ENCODE assay signal across 1 cellular context in the genomic region with DNA sequence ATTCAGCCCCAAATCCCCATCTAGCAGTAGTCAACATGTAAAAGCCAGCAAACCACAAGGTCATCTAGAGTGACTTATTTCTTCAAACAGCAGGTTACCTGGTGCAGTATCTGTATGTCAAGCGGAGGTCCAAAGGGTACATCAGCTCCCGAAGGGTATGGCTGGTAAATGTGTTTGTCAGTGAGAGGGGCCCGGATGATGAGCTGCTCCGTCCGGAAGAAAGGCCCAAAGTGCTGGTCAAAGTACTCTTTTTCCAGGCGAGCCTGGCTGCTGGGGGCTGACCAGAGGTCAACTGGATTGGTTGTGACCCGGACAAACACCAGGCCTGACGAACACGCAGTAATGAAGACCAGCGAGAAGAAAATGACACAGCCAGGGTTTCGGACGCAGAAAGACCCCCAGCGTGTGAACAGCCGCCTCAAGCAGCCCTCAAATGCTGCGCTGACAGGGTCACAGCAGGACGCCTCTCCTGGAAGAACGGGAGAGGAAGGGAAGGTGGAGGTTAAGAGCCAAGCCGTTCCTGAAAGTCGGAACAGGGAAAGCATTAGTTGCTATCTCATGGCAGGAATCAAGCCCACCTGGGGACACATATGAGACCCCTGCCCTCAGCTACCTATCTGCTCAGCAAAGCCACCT.
TF ChIP-seq lines count a peak whose summit lies in the region.

No MANE protein-coding gene starts in this region.

TF ChIP-seq in HepG2, 621 proteins besides CTCF, POLR2A, EP300 and RAD21 (continued from another document and continues in another):
- TF ChIP-seq, protein P1, sequence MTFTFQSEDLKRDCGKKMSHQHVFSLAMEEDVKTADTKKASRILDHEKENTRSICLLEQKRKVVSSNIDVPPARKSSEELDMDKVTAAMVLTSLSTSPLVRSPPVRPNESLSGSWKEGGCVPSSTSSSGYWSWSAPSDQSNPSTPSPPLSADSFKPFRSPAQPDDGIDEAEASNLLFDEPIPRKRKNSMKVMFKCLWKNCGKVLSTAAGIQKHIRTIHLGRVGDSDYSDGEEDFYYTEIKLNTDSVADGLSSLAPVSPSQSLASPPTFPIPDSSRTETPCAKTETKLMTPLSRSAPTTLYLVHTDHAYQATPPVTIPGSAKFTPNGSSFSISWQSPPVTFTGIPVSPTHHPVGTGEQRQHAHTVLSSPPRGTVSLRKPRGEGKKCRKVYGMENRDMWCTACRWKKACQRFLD (CRISPR knock-in tag; IDR thresholded peaks at IDR 0.05; ENCODE audit: borderline replicate concordance): no peak
- TF ChIP-seq, protein P2, sequence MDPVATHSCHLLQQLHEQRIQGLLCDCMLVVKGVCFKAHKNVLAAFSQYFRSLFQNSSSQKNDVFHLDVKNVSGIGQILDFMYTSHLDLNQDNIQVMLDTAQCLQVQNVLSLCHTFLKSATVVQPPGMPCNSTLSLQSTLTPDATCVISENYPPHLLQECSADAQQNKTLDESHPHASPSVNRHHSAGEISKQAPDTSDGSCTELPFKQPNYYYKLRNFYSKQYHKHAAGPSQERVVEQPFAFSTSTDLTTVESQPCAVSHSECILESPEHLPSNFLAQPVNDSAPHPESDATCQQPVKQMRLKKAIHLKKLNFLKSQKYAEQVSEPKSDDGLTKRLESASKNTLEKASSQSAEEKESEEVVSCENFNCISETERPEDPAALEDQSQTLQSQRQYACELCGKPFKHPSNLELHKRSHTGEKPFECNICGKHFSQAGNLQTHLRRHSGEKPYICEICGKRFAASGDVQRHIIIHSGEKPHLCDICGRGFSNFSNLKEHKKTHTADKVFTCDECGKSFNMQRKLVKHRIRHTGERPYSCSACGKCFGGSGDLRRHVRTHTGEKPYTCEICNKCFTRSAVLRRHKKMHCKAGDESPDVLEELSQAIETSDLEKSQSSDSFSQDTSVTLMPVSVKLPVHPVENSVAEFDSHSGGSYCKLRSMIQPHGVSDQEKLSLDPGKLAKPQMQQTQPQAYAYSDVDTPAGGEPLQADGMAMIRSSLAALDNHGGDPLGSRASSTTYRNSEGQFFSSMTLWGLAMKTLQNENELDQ (CRISPR knock-in tag; IDR thresholded peaks at IDR 0.05; ENCODE audit: borderline replicate concordance): no peak
- TF ChIP-seq ZNF709 (CRISPR knock-in tag; IDR thresholded peaks at IDR 0.05): no peak; the same call in 1 of the 2 replicates
- peak; percentile 63; the same call in 1 of the 2 replicates for TF ChIP-seq ZNF556 (CRISPR knock-in tag; IDR thresholded peaks at IDR 0.05; ENCODE audit: borderline replicate concordance)
- TF ChIP-seq, protein P3, sequence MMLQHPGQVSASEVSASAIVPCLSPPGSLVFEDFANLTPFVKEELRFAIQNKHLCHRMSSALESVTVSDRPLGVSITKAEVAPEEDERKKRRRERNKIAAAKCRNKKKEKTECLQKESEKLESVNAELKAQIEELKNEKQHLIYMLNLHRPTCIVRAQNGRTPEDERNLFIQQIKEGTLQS (CRISPR knock-in tag; IDR thresholded peaks at IDR 0.05): no peak
- peak; percentile 85 for TF ChIP-seq SPEN (CRISPR knock-in tag; IDR thresholded peaks at IDR 0.05; ENCODE audit: low read depth)
- TF ChIP-seq RBFOX2 (IDR thresholded peaks at IDR 0.05; ENCODE audit: low read depth, low read length): no peak
- TF ChIP-seq ATF7 (IDR thresholded peaks at IDR 0.05): no peak
- no peak; the same call in 1 of the 2 replicates for TF ChIP-seq ATF7 (CRISPR knock-in tag; IDR thresholded peaks at IDR 0.05)
- no peak for TF ChIP-seq THYN1 (CRISPR knock-in tag; IDR thresholded peaks at IDR 0.05; ENCODE audit: borderline replicate concordance, low read depth)
- no peak for TF ChIP-seq RBM22 (optimal IDR thresholded peaks at IDR 0.05; ENCODE audit: low read length)
- TF ChIP-seq KDM5B (CRISPR knock-in tag; IDR thresholded peaks at IDR 0.05; ENCODE audit: borderline replicate concordance): peak; percentile 88; the same call in 1 of the 2 replicates
- TF ChIP-seq BORCS8-MEF2B (CRISPR knock-in tag; IDR thresholded peaks at IDR 0.05): 0 out of 2 replicates have a peak, but pooled peaks have one; percentile 27
- TF ChIP-seq NCOA5 (CRISPR knock-in tag; IDR thresholded peaks at IDR 0.05): no peak
- no peak; the same call in 1 of the 2 replicates for TF ChIP-seq ZNF549 (CRISPR knock-in tag; IDR thresholded peaks at IDR 0.05)
- peak; percentile 82; the same call in 1 of the 2 replicates for TF ChIP-seq ERF (CRISPR knock-in tag; IDR thresholded peaks at IDR 0.05)
- TF ChIP-seq ZFP90 (CRISPR knock-in tag; IDR thresholded peaks at IDR 0.05; ENCODE audit: borderline replicate concordance): no peak; the same call in 1 of the 2 replicates
- TF ChIP-seq GATAD1 (CRISPR knock-in tag; IDR thresholded peaks at IDR 0.05): peak; percentile 45
- no peak; the same call in 1 of the 2 replicates for TF ChIP-seq ZNF878 (CRISPR knock-in tag; IDR thresholded peaks at IDR 0.05)
- peak; percentile 98 for TF ChIP-seq RCOR2 (CRISPR knock-in tag; IDR thresholded peaks at IDR 0.05)
- TF ChIP-seq ZFP1 (CRISPR knock-in tag; IDR thresholded peaks at IDR 0.05): peak; percentile 71; the same call in 1 of the 2 replicates
- TF ChIP-seq, protein P4, sequence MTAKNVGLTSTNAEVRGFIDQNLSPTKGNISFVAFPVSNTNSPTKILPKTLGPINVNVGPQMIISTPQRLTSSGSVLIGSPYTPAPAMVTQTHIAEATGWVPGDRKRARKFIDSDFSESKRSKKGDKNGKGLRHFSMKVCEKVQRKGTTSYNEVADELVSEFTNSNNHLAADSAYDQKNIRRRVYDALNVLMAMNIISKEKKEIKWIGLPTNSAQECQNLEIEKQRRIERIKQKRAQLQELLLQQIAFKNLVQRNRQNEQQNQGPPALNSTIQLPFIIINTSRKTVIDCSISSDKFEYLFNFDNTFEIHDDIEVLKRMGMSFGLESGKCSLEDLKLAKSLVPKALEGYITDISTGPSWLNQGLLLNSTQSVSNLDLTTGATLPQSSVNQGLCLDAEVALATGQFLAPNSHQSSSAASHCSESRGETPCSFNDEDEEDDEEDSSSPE (CRISPR knock-in tag; IDR thresholded peaks at IDR 0.05): peak; percentile 41; the same call in 1 of the 2 replicates
- TF ChIP-seq ZNF589 (CRISPR knock-in tag; conservative IDR thresholded peaks at IDR 0.05): no peak
- no peak for TF ChIP-seq SCMH1 (CRISPR knock-in tag; IDR thresholded peaks at IDR 0.05; ENCODE audit: borderline replicate concordance)
- TF ChIP-seq, protein P5, sequence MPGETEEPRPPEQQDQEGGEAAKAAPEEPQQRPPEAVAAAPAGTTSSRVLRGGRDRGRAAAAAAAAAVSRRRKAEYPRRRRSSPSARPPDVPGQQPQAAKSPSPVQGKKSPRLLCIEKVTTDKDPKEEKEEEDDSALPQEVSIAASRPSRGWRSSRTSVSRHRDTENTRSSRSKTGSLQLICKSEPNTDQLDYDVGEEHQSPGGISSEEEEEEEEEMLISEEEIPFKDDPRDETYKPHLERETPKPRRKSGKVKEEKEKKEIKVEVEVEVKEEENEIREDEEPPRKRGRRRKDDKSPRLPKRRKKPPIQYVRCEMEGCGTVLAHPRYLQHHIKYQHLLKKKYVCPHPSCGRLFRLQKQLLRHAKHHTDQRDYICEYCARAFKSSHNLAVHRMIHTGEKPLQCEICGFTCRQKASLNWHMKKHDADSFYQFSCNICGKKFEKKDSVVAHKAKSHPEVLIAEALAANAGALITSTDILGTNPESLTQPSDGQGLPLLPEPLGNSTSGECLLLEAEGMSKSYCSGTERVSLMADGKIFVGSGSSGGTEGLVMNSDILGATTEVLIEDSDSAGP (CRISPR knock-in tag; IDR thresholded peaks at IDR 0.05; ENCODE audit: borderline replicate concordance): peak; percentile 53; the same call in 1 of the 2 replicates
- TF ChIP-seq NFATC3 (CRISPR knock-in tag; IDR thresholded peaks at IDR 0.05): no peak
- TF ChIP-seq NR2F2 (IDR thresholded peaks at IDR 0.05; ENCODE audit: borderline replicate concordance, low read depth): peak; percentile 88
- no peak for TF ChIP-seq JARID2 (CRISPR knock-in tag; IDR thresholded peaks at IDR 0.05; ENCODE audit: insufficient replicate concordance)
- peak; percentile 76 for TF ChIP-seq FOSL2 (CRISPR knock-in tag; IDR thresholded peaks at IDR 0.05)
- no peak for TF ChIP-seq SRSF1 (optimal IDR thresholded peaks at IDR 0.05; ENCODE audit: low read depth, low read length)
- TF ChIP-seq ZNF598 (CRISPR knock-in tag; IDR thresholded peaks at IDR 0.05; ENCODE audit: borderline replicate concordance): peak; percentile 53; the same call in 1 of the 2 replicates
- TF ChIP-seq HMGA1 (CRISPR knock-in tag; conservative IDR thresholded peaks at IDR 0.05): no peak
- TF ChIP-seq ZNF121 (CRISPR knock-in tag; IDR thresholded peaks at IDR 0.05): peak; percentile 69
- 0 out of 2 replicates have a peak, but pooled peaks have one; percentile 40 for TF ChIP-seq KDM3A (CRISPR knock-in tag; IDR thresholded peaks at IDR 0.05; ENCODE audit: low read depth)
- TF ChIP-seq, protein P6, sequence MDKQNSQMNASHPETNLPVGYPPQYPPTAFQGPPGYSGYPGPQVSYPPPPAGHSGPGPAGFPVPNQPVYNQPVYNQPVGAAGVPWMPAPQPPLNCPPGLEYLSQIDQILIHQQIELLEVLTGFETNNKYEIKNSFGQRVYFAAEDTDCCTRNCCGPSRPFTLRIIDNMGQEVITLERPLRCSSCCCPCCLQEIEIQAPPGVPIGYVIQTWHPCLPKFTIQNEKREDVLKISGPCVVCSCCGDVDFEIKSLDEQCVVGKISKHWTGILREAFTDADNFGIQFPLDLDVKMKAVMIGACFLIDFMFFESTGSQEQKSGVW (CRISPR knock-in tag; IDR thresholded peaks at IDR 0.05; ENCODE audit: borderline replicate concordance): no peak; the same call in 1 of the 2 replicates
- TF ChIP-seq NFE2L2 (IDR thresholded peaks at IDR 0.05; ENCODE audit: low read length): no peak
- TF ChIP-seq XRCC5 (optimal IDR thresholded peaks at IDR 0.05; ENCODE audit: low read length): peak; percentile 34
- TF ChIP-seq, protein P7, sequence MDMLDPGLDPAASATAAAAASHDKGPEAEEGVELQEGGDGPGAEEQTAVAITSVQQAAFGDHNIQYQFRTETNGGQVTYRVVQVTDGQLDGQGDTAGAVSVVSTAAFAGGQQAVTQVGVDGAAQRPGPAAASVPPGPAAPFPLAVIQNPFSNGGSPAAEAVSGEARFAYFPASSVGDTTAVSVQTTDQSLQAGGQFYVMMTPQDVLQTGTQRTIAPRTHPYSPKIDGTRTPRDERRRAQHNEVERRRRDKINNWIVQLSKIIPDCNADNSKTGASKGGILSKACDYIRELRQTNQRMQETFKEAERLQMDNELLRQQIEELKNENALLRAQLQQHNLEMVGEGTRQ (IDR thresholded peaks at IDR 0.05; ENCODE audit: low read depth, low read length): no peak
- TF ChIP-seq, protein P7 (CRISPR knock-in tag; IDR thresholded peaks at IDR 0.05; ENCODE audit: borderline replicate concordance): no peak
- TF ChIP-seq, protein P8, sequence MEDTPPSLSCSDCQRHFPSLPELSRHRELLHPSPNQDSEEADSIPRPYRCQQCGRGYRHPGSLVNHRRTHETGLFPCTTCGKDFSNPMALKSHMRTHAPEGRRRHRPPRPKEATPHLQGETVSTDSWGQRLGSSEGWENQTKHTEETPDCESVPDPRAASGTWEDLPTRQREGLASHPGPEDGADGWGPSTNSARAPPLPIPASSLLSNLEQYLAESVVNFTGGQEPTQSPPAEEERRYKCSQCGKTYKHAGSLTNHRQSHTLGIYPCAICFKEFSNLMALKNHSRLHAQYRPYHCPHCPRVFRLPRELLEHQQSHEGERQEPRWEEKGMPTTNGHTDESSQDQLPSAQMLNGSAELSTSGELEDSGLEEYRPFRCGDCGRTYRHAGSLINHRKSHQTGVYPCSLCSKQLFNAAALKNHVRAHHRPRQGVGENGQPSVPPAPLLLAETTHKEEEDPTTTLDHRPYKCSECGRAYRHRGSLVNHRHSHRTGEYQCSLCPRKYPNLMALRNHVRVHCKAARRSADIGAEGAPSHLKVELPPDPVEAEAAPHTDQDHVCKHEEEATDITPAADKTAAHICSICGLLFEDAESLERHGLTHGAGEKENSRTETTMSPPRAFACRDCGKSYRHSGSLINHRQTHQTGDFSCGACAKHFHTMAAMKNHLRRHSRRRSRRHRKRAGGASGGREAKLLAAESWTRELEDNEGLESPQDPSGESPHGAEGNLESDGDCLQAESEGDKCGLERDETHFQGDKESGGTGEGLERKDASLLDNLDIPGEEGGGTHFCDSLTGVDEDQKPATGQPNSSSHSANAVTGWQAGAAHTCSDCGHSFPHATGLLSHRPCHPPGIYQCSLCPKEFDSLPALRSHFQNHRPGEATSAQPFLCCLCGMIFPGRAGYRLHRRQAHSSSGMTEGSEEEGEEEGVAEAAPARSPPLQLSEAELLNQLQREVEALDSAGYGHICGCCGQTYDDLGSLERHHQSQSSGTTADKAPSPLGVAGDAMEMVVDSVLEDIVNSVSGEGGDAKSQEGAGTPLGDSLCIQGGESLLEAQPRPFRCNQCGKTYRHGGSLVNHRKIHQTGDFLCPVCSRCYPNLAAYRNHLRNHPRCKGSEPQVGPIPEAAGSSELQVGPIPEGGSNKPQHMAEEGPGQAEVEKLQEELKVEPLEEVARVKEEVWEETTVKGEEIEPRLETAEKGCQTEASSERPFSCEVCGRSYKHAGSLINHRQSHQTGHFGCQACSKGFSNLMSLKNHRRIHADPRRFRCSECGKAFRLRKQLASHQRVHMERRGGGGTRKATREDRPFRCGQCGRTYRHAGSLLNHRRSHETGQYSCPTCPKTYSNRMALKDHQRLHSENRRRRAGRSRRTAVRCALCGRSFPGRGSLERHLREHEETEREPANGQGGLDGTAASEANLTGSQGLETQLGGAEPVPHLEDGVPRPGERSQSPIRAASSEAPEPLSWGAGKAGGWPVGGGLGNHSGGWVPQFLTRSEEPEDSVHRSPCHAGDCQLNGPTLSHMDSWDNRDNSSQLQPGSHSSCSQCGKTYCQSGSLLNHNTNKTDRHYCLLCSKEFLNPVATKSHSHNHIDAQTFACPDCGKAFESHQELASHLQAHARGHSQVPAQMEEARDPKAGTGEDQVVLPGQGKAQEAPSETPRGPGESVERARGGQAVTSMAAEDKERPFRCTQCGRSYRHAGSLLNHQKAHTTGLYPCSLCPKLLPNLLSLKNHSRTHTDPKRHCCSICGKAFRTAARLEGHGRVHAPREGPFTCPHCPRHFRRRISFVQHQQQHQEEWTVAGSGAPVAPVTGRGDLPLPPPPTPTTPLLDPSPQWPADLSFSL (CRISPR knock-in tag; IDR thresholded peaks at IDR 0.05): no peak
- no peak for TF ChIP-seq ZC3H4 (CRISPR knock-in tag; IDR thresholded peaks at IDR 0.05; ENCODE audit: borderline replicate concordance)
- TF ChIP-seq ZNF367 (CRISPR knock-in tag; IDR thresholded peaks at IDR 0.05; ENCODE audit: borderline replicate concordance): no peak
- 0 out of 2 replicates have a peak, but pooled peaks have one; percentile 49 for TF ChIP-seq JUND (CRISPR knock-in tag; IDR thresholded peaks at IDR 0.05)
- no peak for TF ChIP-seq CREB1 (IDR thresholded peaks at IDR 0.05)
- peak; percentile 76 for TF ChIP-seq CREB1 (CRISPR knock-in tag; IDR thresholded peaks at IDR 0.05)
- TF ChIP-seq ZNF343 (CRISPR knock-in tag; IDR thresholded peaks at IDR 0.05): no peak
- TF ChIP-seq ARNT2 (CRISPR knock-in tag; IDR thresholded peaks at IDR 0.05; ENCODE audit: low read depth): no peak
- peak; percentile 69 for TF ChIP-seq THAP11 (CRISPR knock-in tag; IDR thresholded peaks at IDR 0.05)
- TF ChIP-seq MBD4 (IDR thresholded peaks at IDR 0.05; ENCODE audit: borderline replicate concordance, low read length): 0 out of 2 replicates have a peak, but pooled peaks have one; percentile 26
- peak; percentile 65; the same call in 1 of the 2 replicates for TF ChIP-seq NFKBIZ (CRISPR knock-in tag; IDR thresholded peaks at IDR 0.05)
- TF ChIP-seq ZNF383 (CRISPR knock-in tag; IDR thresholded peaks at IDR 0.05; ENCODE audit: borderline replicate concordance): no peak
